Comparison of ENCODE assay signal across 13 cellular contexts in the genomic region with DNA sequence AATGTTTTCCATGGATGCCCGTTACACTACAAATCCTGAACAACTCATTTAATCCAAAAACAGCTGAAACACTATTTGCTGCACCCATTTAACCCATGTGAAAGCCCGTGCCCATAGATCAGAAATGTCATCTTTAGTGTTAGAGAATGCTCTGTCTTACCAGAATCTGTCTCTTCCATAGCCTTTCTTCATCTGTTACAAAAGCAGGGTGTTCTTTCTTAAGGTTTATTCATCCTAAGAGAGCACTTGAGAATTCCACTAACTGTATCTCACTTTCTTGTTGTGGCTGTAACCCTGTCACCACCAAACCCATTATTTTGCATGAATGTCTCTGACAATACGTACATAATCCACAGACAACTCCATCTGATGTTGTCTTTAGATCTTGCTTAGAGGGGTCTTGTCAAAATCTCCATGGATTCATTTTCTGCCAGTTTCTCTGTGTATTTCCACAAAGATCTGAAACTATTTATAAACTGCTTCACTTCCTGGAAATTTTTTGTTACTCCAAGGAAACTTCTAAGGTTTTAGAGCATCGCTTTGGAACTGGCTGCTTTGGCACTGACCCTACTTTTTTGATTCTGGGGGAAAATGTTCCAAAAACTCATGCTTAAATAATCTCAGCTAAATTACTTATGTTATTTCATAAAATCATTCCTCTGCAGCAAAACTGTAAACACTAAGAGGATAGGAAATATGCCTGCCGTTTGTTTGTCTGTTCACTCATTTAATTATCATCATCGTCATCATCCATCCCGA.
DNase-seq lines count a peak whose midpoint lies in the region; TF ChIP-seq lines count a peak whose summit lies in the region.
"Had no signal": no experiment of that assay in that cellular context is flagged by ENCODE, and none has a peak within 500 bp of the region (broad histone marks: within the 10 kb centered on the region; RNA-seq: fewer than 3 reads in every experiment).

No MANE protein-coding gene starts in this region.

- H3K4me3 ChIP-seq in fibroblast of villous mesenchyme (ENCODE audit: low read depth, low read length) (no peak overlapping the region), rectal smooth muscle tissue (ENCODE audit: low read length) (no peak overlapping the region), urinary bladder (ENCODE audit: low read depth, low read length) (no peak overlapping the region)
- H3K4me3 ChIP-seq: MG63, SK-N-MC had no signal

- H3K9ac ChIP-seq in rectal smooth muscle tissue (ENCODE audit: low read length): no peak overlapping the region

- peaks cover 40% of the 10 kb centered on the region for H3K4me1 Mint-ChIP-seq in MCF 10A (ENCODE audit: insufficient read depth, unreplicated experiment)

- H3K27me3 Mint-ChIP-seq in MCF 10A (ENCODE audit: insufficient read depth, unreplicated experiment): no peaks in the 10 kb centered on the region

- CTCF ChIA-PET in MCF 10A (lab: Yijun Ruan, JAX): interaction anchor here (0.6 to 3.5 kb wide), 6 partner anchors 6 to 532 kb away, joined by 3 to 50 read pairs (median 6); no protein-coding TSS in a partner anchor

- no peak overlapping the region for H3K4me3 Mint-ChIP-seq in MCF 10A (ENCODE audit: unreplicated experiment)
- H3K4me3 Mint-ChIP-seq: CD4-positive, alpha-beta T cell; H9 had no signal

- intact Hi-C loops in MCF 10A (cut with micrococcal nuclease): loop anchor here (10.0 kb wide), 1 partner anchor 315 kb away; the partner anchor contains the start of gene BBX

- no peaks in the 10 kb centered on the region for H3K36me3 Mint-ChIP-seq in MCF 10A (ENCODE audit: insufficient read depth, unreplicated experiment)

- H3K27me3 ChIP-seq in rectal smooth muscle tissue (ENCODE audit: control insufficient read depth, insufficient read depth, low read length): no peaks in the 10 kb centered on the region
- H3K27me3 ChIP-seq: MG63 had no signal

- H3K27ac ChIP-seq in rectal smooth muscle tissue (ENCODE audit: low read depth, low read length) (peak overlapping the region; percentile 58), urinary bladder (ENCODE audit: low read depth) (peak overlapping the region; percentile 32)
- H3K27ac ChIP-seq: SK-N-MC had no signal

- H3K36me3 ChIP-seq in rectal smooth muscle tissue (ENCODE audit: control insufficient read depth, insufficient read depth, low read length) (no peaks in the 10 kb centered on the region), urinary bladder (ENCODE audit: insufficient read depth) (no peaks in the 10 kb centered on the region)
- H3K36me3 ChIP-seq: MG63 had no signal

- WGBS in urinary bladder: 55% methylated on average over 7 of the region's 7 CpGs

- no TSS peak for BruUV-seq in MCF 10A (replicated peaks; lab: Mats Ljungman, UMichigan)

- DNase-seq in MCF 10A (ENCODE audit: unreplicated experiment) (no peak), fibroblast of villous mesenchyme (ENCODE audit: low read depth) (peak; percentile 57), SIG-M5 (lab: John Stamatoyannopoulos, UW) (no peak), SKM-1 (lab: John Stamatoyannopoulos, UW; ENCODE audit: unreplicated experiment) (no peak)
- DNase-seq in activated CD4-positive, alpha-beta T cell treated with anti-CD3 and anti-CD28 coated beads, Interleukin-2, amount 50 U/mL, for 48 hours: no peak
- DNase-seq: CD4-positive, alpha-beta T cell; H9; head of caudate nucleus; left cardiac atrium; MG63 had no signal

- H3K27ac Mint-ChIP-seq in MCF 10A (ENCODE audit: low read depth, unreplicated experiment): peak overlapping the region; percentile 91
- H3K27ac Mint-ChIP-seq: CD4-positive, alpha-beta T cell; H9 had no signal

- TF ChIP-seq CTCF in MCF 10A (IDR thresholded peaks at IDR 0.05; ENCODE audit: unreplicated experiment) (no peak), fibroblast of villous mesenchyme (IDR thresholded peaks at IDR 0.05; ENCODE audit: insufficient read depth, low read depth, low read length) (no peak)

- POLR2A ChIA-PET in MCF 10A (lab: Yijun Ruan, JAX): interaction anchor here (0.6 to 6.7 kb wide), 9 partner anchors 11 to 527 kb away, joined by 3 to 79 read pairs (median 8); no protein-coding TSS in a partner anchor

- H3K4me1 ChIP-seq in rectal smooth muscle tissue (ENCODE audit: control insufficient read depth, insufficient read depth, low read length) (peaks cover 28% of the 10 kb centered on the region), urinary bladder (ENCODE audit: insufficient read depth) (no peaks in the 10 kb centered on the region)

- no peaks in the 10 kb centered on the region for H3K9me3 Mint-ChIP-seq in MCF 10A (ENCODE audit: unreplicated experiment)
- H3K9me3 Mint-ChIP-seq: CD4-positive, alpha-beta T cell; H9 had no signal
